ENCODE assay signal across 15 cellular contexts in the genomic region with DNA sequence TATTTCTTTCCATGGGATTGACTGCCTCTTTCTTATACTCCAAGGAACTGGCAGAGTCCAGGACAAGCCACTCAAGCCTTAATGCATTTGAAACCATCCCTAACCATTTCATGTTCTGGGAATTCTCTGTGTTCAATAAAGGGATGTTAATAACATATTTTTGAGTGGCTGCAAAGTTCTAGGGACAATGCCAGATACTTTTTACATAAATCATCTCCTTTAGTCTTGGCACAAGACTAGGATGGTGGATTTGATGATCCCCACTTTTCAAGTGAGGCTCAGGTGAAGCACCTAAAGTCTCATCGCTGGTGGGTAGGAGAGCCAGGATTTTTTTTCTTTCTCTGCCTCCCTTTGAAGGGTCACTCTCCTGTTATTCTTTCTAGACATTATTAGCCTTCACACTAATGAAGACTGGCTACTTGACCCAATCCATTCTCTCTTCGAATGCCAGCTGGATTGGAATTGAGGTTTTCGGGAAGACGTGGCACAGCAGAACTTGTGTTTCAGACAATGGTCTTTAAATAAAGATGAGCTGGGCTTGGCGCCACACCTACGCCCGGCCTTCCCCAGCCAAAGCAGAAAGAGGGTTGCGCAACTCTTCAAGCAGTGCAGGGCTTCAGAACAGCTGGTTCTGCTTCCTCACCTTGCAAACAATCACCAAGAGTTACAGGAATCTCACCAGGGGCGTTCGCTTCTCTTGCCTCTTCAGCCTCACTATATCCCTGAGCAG.
DNase-seq lines count a peak whose midpoint lies in the region; ATAC-seq and TF ChIP-seq lines count a peak whose summit lies in the region.
"Had no signal": no experiment of that assay in that cellular context is flagged by ENCODE, and none has a peak within 500 bp of the region (broad histone marks: within the 10 kb centered on the region; RNA-seq: fewer than 3 reads in every experiment).

No MANE protein-coding gene starts in this region.

- no peaks in the 10 kb centered on the region for H3K27me3 ChIP-seq in right atrium auricular region
- H3K27me3 ChIP-seq in mammary epithelial cell (ENCODE audit: insufficient read depth, low read length), result no peaks in the 10 kb centered on the region
- H3K27me3 ChIP-seq in mesendoderm (ENCODE audit: insufficient read depth, low read length, poor library complexity), result no peaks in the 10 kb centered on the region
- H3K27me3 ChIP-seq: ovary, vagina had no signal

- no peak overlapping the region for H2BK5ac ChIP-seq in mesendoderm (ENCODE audit: low read length)

- H3K9me3 ChIP-seq in right atrium auricular region (no peaks in the 10 kb centered on the region), mammary epithelial cell (replicated peaks; ENCODE audit: insufficient read depth, low read length) (no peaks in the 10 kb centered on the region)
- H3K9me3 ChIP-seq: ovary, vagina had no signal

- H2AFZ ChIP-seq in mammary epithelial cell (ENCODE audit: low read depth, low read length), result peak overlapping the region; percentile 5

- DNase-seq in Right ventricle myocardium superior, result peak; percentile 57
- no peak for DNase-seq in right atrium auricular region (ENCODE audit: low spot score)
- DNase-seq in mammary epithelial cell, result peak; percentile 65
- DNase-seq in lower leg skin (ENCODE audit: low spot score in 2 of 2), result peak; percentile 51 to 87
- DNase-seq in NCI-H187 treated with DMSO at 0.1 percent for 48 hours (lab: John Stamatoyannopoulos, UW), result no peak
- DNase-seq in mesendoderm, result no peak
- DNase-seq in stimulated activated CD4-positive, alpha-beta T cell treated with anti-CD3 and anti-CD28 coated beads, Interleukin-2, amount 100 ng/mL, for 48 hours, result no peak
- DNase-seq: activated CD4-positive, alpha-beta T cell treated with anti-CD3 and anti-CD28 coated beads, Interleukin-2, amount 50 U/mL, for 1 hour; AML-193; NCI-H146; stimulated activated CD4-positive, alpha-beta T cell treated with anti-CD3 and anti-CD28 coated beads, Interleukin-1b, Interleukin-23, amount 100 ng/mL, for 48 hours; T-helper 17 cell had no signal

- no peak for TF ChIP-seq POLR2A in lower leg skin (IDR thresholded peaks at IDR 0.05)

- no TSS peak for BruUV-seq in mammary epithelial cell (replicated peaks; lab: Mats Ljungman, UMichigan)

- dilution Hi-C loops in mammary epithelial cell (cut with HindIII; ENCODE audit: low sequenced_read_pairs), result no loop called here

- CTCF ChIA-PET in mammary epithelial cell (lab: Charles Lee; ENCODE audit: low non-redundant PET), result no interaction called here

- H2BK120ac ChIP-seq in mesendoderm (ENCODE audit: low read depth, low read length), result no peak overlapping the region

- H3K23ac ChIP-seq in mesendoderm (ENCODE audit: low read length), result no peak overlapping the region

- no peak overlapping the region for H4K8ac ChIP-seq in mesendoderm (ENCODE audit: low read depth, low read length)

- TF ChIP-seq CTCF in right atrium auricular region (IDR thresholded peaks at IDR 0.05) (no peak), mammary epithelial cell (conservative IDR thresholded peaks at IDR 0.05 in 1 of 2, IDR thresholded peaks at IDR 0.05 in 1 of 2; ENCODE audit: extremely low read depth in 1 of 2, insufficient read depth in 1 of 2, low read depth in 1 of 2, low read length in 2 of 2) (no peak), lower leg skin (IDR thresholded peaks at IDR 0.05) (no peak)

- H2AK5ac ChIP-seq in mesendoderm (ENCODE audit: low read length), result no peak overlapping the region

- H3K56ac ChIP-seq in mesendoderm (ENCODE audit: low read length), result no peak overlapping the region

- no peak overlapping the region for H3K18ac ChIP-seq in mesendoderm (ENCODE audit: low read length)

- no peaks in the 10 kb centered on the region for H3K79me1 ChIP-seq in mesendoderm (ENCODE audit: low read length)

- H3K4me3 ChIP-seq in right atrium auricular region, result no peak overlapping the region
- no peak overlapping the region for H3K4me3 ChIP-seq in mammary epithelial cell (replicated peaks in 1 of 3; ENCODE audit: insufficient read depth in 1 of 3, low read depth in 2 of 3, low read length in 3 of 3)
- no peak overlapping the region for H3K4me3 ChIP-seq in lower leg skin (ENCODE audit: low read depth, poor library complexity, severe bottlenecking)
- no peak overlapping the region for H3K4me3 ChIP-seq in mesendoderm (ENCODE audit: low read length)
- H3K4me3 ChIP-seq: ovary, vagina had no signal

- H4K20me1 ChIP-seq in mammary epithelial cell (ENCODE audit: insufficient read depth, low read length), result no peaks in the 10 kb centered on the region

- intact Hi-C loops in Right ventricle myocardium superior (cut with DNase I) (no loop called here), mammary epithelial cell (cut with micrococcal nuclease) (no loop called here), lower leg skin (cut with DNase I; ENCODE audit: low total_unique reads) (no loop called here)

- no peak overlapping the region for H4K5ac ChIP-seq in mesendoderm (ENCODE audit: low read length)

- no peak overlapping the region for H3K4ac ChIP-seq in mesendoderm (ENCODE audit: low read depth, low read length)

- in situ Hi-C loops in mammary epithelial cell (cut with MboI; ENCODE audit: low sequenced_read_pairs in 2 of 2), result no loop called here

- H3K79me2 ChIP-seq in mammary epithelial cell (ENCODE audit: insufficient read depth, low read length), result no peaks in the 10 kb centered on the region
- H3K79me2 ChIP-seq in mesendoderm (ENCODE audit: control insufficient read depth, insufficient read depth, low read length), result no peaks in the 10 kb centered on the region

- H3K4me1 ChIP-seq in right atrium auricular region, result no peaks in the 10 kb centered on the region
- peaks cover 8% of the 10 kb centered on the region for H3K4me1 ChIP-seq in mammary epithelial cell (ENCODE audit: insufficient read depth, low read length)
- no peaks in the 10 kb centered on the region for H3K4me1 ChIP-seq in mesendoderm (ENCODE audit: control insufficient read depth, low read depth, low read length)

- H3K27ac ChIP-seq in right atrium auricular region (no peak overlapping the region), mammary epithelial cell (ENCODE audit: insufficient read depth, low read depth, low read length) (no peak overlapping the region), mesendoderm (ENCODE audit: low read depth, low read length) (no peak overlapping the region)
- H3K27ac ChIP-seq: ovary, vagina had no signal

- ATAC-seq in Right ventricle myocardium superior (ENCODE audit: poor library complexity), result peak; percentile 74
- no peak for ATAC-seq in GM18502 (IDR thresholded peaks at IDR 0.05; ENCODE audit: poor library complexity, unreplicated experiment)
- ATAC-seq: T-helper 17 cell had no signal

- 7% methylated on average over 10 of the region's 10 CpGs for WGBS in mammary epithelial cell (ENCODE audit: low coverage, missing lambda C conversion rate)
- WGBS in lower leg skin, 2 donors, result 30 to 31% methylated on average over 9 to 10 of the region's 10 CpGs
- no CpG with 5 or more reads among the region's 10 CpGs for WGBS in mesendoderm (ENCODE audit: extremely low coverage, insufficient coverage, low lambda C conversion rate)

- H3K9ac ChIP-seq in mammary epithelial cell (ENCODE audit: insufficient read depth, low read length) (no peak overlapping the region), mesendoderm (ENCODE audit: low read length) (no peak overlapping the region)

- H3K4me2 ChIP-seq in mammary epithelial cell (ENCODE audit: insufficient read depth, low read depth, low read length) (peak overlapping the region; percentile 19), mesendoderm (ENCODE audit: low read length) (no peak overlapping the region)

- no peaks in the 10 kb centered on the region for H3K36me3 ChIP-seq in right atrium auricular region
- H3K36me3 ChIP-seq in mammary epithelial cell (ENCODE audit: insufficient read depth, low read length), result no peaks in the 10 kb centered on the region
- no peaks in the 10 kb centered on the region for H3K36me3 ChIP-seq in mesendoderm (ENCODE audit: control insufficient read depth, insufficient read depth, low read length)
- H3K36me3 ChIP-seq: ovary, vagina had no signal

- H2BK15ac ChIP-seq in mesendoderm (replicated peaks; ENCODE audit: low read depth), result no peak overlapping the region

Comparison
In these comparisons a context has a peak if more than half of its experiments do, and no peak if none do; other contexts are left out.
1. DNase-seq: peak in Right ventricle myocardium superior (single experiment), mammary epithelial cell (single experiment) and lower leg skin (2 of 2); none in right atrium auricular region (single experiment), NCI-H187 treated with DMSO at 0.1 percent for 48 hours (single experiment), mesendoderm (single experiment) and stimulated activated CD4-positive, alpha-beta T cell treated with anti-CD3 and anti-CD28 coated beads, Interleukin-2, amount 100 ng/mL, for 48 hours (0 of 2).